ENCODE assay signal across 9 cellular contexts in the genomic region with DNA sequence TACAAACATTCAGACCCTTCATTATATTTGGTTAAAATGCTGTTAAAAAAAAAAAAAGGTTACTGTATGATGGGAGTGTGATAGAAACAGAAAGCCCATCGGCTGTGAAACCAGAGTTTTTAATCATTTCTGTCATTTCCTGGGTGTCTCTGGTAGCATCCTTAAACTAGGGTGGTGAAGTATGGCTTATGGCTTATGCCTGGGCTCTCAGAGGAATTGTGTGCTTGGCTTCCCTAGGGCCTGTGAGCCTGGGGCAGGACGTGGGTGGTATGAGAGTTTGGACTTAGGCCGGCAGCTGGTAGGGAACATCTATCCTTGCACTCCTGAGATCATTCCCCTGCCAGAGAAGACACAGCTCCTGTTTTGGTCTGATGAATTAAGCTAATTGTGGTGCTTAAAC. TPM values are rescaled to one million over a fixed set of nuclear protein-coding genes. Genes with fewer than 3 reads are reported as not detected.
DNase-seq lines count a peak whose midpoint lies in the region; ATAC-seq and TF ChIP-seq lines count a peak whose summit lies in the region.
"Had no signal": no experiment of that assay in that cellular context is flagged by ENCODE, and none has a peak within 500 bp of the region (broad histone marks: within the 10 kb centered on the region; RNA-seq: fewer than 3 reads in every experiment).

No MANE protein-coding gene starts in this region.

- no peaks in the 10 kb centered on the region for H3K27me3 ChIP-seq in ACC112 (ENCODE audit: insufficient read depth, low read length)
- H3K27me3 ChIP-seq in BE2C = no peaks in the 10 kb centered on the region
- H3K27me3 ChIP-seq in PC-3 (ENCODE audit: low read length) = no peaks in the 10 kb centered on the region

- peaks cover 16% of the 10 kb centered on the region for H3K36me3 Mint-ChIP-seq in T-helper 17 cell (ENCODE audit: low read depth)
- H3K36me3 Mint-ChIP-seq: natural killer cell treated with Interleukin-12 subunit alpha and Interleukin-12 subunit beta and Interleukin-15 and Interleukin-18, amount 100 ng/mL, for 72 hours had no signal

- H3K4me1 Mint-ChIP-seq in T-helper 17 cell = peaks cover 9% of the 10 kb centered on the region

- POLR2A ChIA-PET in PC-3 (lab: Charles Lee; ENCODE audit: unreplicated experiment) = no interaction called here

- H3K79me2 ChIP-seq in ACC112 (ENCODE audit: control insufficient read depth, insufficient read depth, low read length, unreplicated experiment) = no peaks in the 10 kb centered on the region
- no peaks in the 10 kb centered on the region for H3K79me2 ChIP-seq in PC-3 (ENCODE audit: low read length)

- H3K9ac ChIP-seq in PC-3 (ENCODE audit: low read length) = no peak overlapping the region

- H3K36me3 ChIP-seq in ACC112 (ENCODE audit: insufficient read depth, low read length) (peaks cover 22% of the 10 kb centered on the region), BE2C (peaks cover 55% of the 10 kb centered on the region), PC-3 (ENCODE audit: low read depth, low read length) (peaks cover 28% of the 10 kb centered on the region)

- H3K9me2 ChIP-seq in PC-3 (replicated peaks; ENCODE audit: low read length) = no peaks in the 10 kb centered on the region

- DNase-seq in T-helper 17 cell (no peak), BE2C (no peak), PC-3 (no peak), SHP77 (lab: John Stamatoyannopoulos, UW) (no peak), germinal center (ENCODE audit: low spot score) (no peak)

- H4K20me1 ChIP-seq in PC-3 (ENCODE audit: low read length) = no peaks in the 10 kb centered on the region

- no TSS peak for BruUV-seq in PC-3 (replicated peaks; lab: Mats Ljungman, UMichigan)

- TF ChIP-seq CTCF in BE2C (IDR thresholded peaks at IDR 0.05; ENCODE audit: low read depth, low read length) (no peak), PC-3 (conservative IDR thresholded peaks at IDR 0.05; ENCODE audit: low read depth, low read length) (no peak)

- intact Hi-C loops in PC-3 (cut with micrococcal nuclease) = loop anchor here (2.0 to 10.0 kb wide), 4 partner anchors 48 to 200 kb away; a partner anchor contains a TSS

- CTCF ChIA-PET in PC-3 (lab: Charles Lee) = interaction anchor here (0.6 kb wide), 1 partner anchor 87 kb away, joined by 3 read pairs; no protein-coding TSS in a partner anchor

- H3K9me3 ChIP-seq in T-helper 17 cell (ENCODE audit: control insufficient read depth, low read length, poor library complexity, severe bottlenecking) (no peaks in the 10 kb centered on the region), BE2C (no peaks in the 10 kb centered on the region), PC-3 (ENCODE audit: low read length) (no peaks in the 10 kb centered on the region)

- H3K4me3 ChIP-seq in ACC112 (ENCODE audit: low read depth, low read length) (no peak overlapping the region), BE2C (ENCODE audit: low read depth, low read length) (no peak overlapping the region), PC-3 (ENCODE audit: low read length) (no peak overlapping the region)

- peak overlapping the region; percentile 23 for H3K27ac ChIP-seq in ACC112 (ENCODE audit: low read depth, low read length)
- no peak overlapping the region for H3K27ac ChIP-seq in PC-3 (ENCODE audit: low read length)

- H3K27me3 Mint-ChIP-seq in T-helper 17 cell = no peaks in the 10 kb centered on the region
- H3K27me3 Mint-ChIP-seq: natural killer cell treated with Interleukin-12 subunit alpha and Interleukin-12 subunit beta and Interleukin-15 and Interleukin-18, amount 100 ng/mL, for 72 hours had no signal

- H3K4me3 Mint-ChIP-seq in T-helper 17 cell = no peak overlapping the region
- H3K4me3 Mint-ChIP-seq: natural killer cell treated with Interleukin-12 subunit alpha and Interleukin-12 subunit beta and Interleukin-15 and Interleukin-18, amount 100 ng/mL, for 72 hours had no signal

- H3F3A ChIP-seq in PC-3 (ENCODE audit: low read length, unreplicated experiment) = no peaks in the 10 kb centered on the region

- H2AFZ ChIP-seq in ACC112 (ENCODE audit: low read length, unreplicated experiment) (no peak overlapping the region), PC-3 (ENCODE audit: low read length) (no peak overlapping the region)

- H3K4me1 ChIP-seq in ACC112 (ENCODE audit: control insufficient read depth, insufficient read depth, low read length, unreplicated experiment) (peaks cover 29% of the 10 kb centered on the region), BE2C (peaks cover 17% of the 10 kb centered on the region), PC-3 (ENCODE audit: insufficient read depth, low read length) (peaks cover 26% of the 10 kb centered on the region)

- no peak overlapping the region; the same call in 1 of the 2 replicates for H3K4me2 ChIP-seq in PC-3 (ENCODE audit: low read length)

- ATAC-seq in GM18909 (IDR thresholded peaks at IDR 0.05; ENCODE audit: poor library complexity, unreplicated experiment) (peak; percentile 66), HG02852 (IDR thresholded peaks at IDR 0.05; ENCODE audit: unreplicated experiment) (peak; percentile 53), T-helper 17 cell (no peak), PC-3 (no peak)

- H3K27ac Mint-ChIP-seq in T-helper 17 cell = peak overlapping the region; percentile 11

RNA-seq across cellular contexts. Expression of a gene that starts 52.2 kb away (rescaled TPM):
- total RNA-seq in T-helper 17 cell (10 to 100 TPM; 30.7 to 39.1 TPM), PC-3 (2014; rRNA removed) (25.5 and 44.8 TPM in 2 replicates)
- polyA plus RNA-seq in BE2C (2012; ENCODE audit: insufficient read depth, insufficient read length, low read depth) = 25.6 TPM

Comparison
In these comparisons a context has a peak if more than half of its experiments do, and no peak if none do; other contexts are left out.
1. ATAC-seq: peak in GM18909 (single experiment) and HG02852 (single experiment); none in T-helper 17 cell (single experiment) and PC-3 (single experiment).